ENCODE assay signal across 8 cellular contexts in the genomic region with DNA sequence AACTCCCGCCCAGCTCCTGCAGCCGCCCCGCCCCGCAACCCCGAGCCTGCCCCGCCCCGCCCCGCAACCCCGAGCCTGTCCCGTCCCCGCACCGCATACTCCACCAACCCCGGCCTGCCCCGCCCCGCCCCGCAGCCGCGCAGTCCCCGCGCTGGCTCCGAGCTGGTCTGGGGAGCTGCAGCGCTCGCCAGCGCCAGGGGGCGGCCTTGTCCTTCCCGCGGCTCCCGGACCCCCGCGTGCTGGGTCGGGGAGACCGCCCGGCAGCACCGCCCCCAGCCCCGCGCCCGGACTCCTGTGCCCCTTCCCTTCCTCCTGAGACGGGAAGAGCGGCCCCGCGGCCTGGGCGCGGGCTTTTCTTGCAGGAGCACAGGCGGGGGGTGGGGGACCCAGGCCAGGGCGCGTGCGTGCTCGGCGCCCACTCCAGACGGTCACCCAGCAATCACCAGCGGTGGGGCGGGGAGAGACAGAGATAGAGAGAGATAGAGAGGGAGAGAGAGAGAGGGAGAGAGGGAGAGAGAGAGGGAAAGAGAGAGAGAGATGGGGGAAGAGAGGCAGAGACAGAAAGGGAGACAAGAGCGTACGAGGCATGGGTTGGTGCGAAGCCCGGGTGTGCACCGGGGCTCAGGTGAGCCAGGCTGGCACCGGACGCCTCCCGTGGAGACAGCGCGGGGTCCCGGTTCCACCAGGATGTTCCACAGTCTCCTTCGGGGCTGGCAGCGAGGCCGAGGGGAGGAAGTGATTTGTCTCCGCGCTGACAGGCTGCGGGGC. TPM values are rescaled to one million over a fixed set of nuclear protein-coding genes. Genes with fewer than 3 reads are reported as not detected.
A peak's percentile ranks its signal among the peaks of the same experiment; 100 is the strongest.
DNase-seq lines count a peak whose midpoint lies in the region; ATAC-seq, FAIRE-seq and TF ChIP-seq lines count a peak whose summit lies in the region.
"Had no signal": no experiment of that assay in that cellular context is flagged by ENCODE, and none has a peak within 500 bp of the region (broad histone marks: within the 10 kb centered on the region; RNA-seq: fewer than 3 reads in every experiment).

No MANE protein-coding gene starts in this region.

- no peak overlapping the region for H3K4me3 ChIP-seq in GM12865 (ENCODE audit: low read depth, low read length)

- no peak for ATAC-seq in HG03354 (IDR thresholded peaks at IDR 0.05; ENCODE audit: poor library complexity, severe bottlenecking, unreplicated experiment)

- peak; percentile 24 for TF ChIP-seq CTCF in GM12865 (IDR thresholded peaks at IDR 0.05; ENCODE audit: insufficient read depth, low read depth, low read length, missing control alignments)

- DNase-seq in GM12865 (ENCODE audit: low read depth) (no peak), NCI-H2171 (lab: John Stamatoyannopoulos, UW) (peak; percentile 71), cerebellum (ENCODE audit: low spot score) (peak; percentile 66), lung microvascular endothelial cell (ENCODE audit: low read depth in 2 of 2) (peak; percentile 28 to 57), urothelium cell line (ENCODE audit: low spot score) (peak; percentile 69), AML-193 (lab: John Stamatoyannopoulos, UW) (no peak)

- FAIRE-seq in urothelium cell line (lab: Jason Lieb, UNC), result no peak
- FAIRE-seq: TTC549 had no signal

RNA-seq across cellular contexts. Expression of a gene that starts 14.7 kb away (rescaled TPM):
- total RNA-seq in cerebellum (14.6 TPM), lung microvascular endothelial cell (34.0 and 44.4 TPM in 2 replicates)

RNA-seq across cellular contexts. Expression of a gene that starts 38.3 kb away (rescaled TPM):
- total RNA-seq in cerebellum (6.8 TPM), lung microvascular endothelial cell (10.9 and 11.6 TPM in 2 replicates)

Comparison
In these comparisons a context has a peak if more than half of its experiments do, and no peak if none do; other contexts are left out.
1. DNase-seq: peak in NCI-H2171 (single experiment), cerebellum (single experiment), lung microvascular endothelial cell (2 of 2) and urothelium cell line (single experiment); none in GM12865 (single experiment) and AML-193 (0 of 2).